Comparison of ENCODE assay signal across 2 cellular contexts in genomic region chr4:69075061-69075792, GRCh38.
TF ChIP-seq lines count a peak whose summit lies in the region.

No MANE protein-coding gene starts in this region.

TF ChIP-seq in IMR-90, 13 proteins besides CTCF, POLR2A, EP300 and RAD21:
- TF ChIP-seq RCOR1 (IDR thresholded peaks at IDR 0.05; ENCODE audit: insufficient replicate concordance, low read length) (no peak), FOS (IDR thresholded peaks at IDR 0.05; ENCODE audit: low read depth, low read length) (no peak), MXI1 (IDR thresholded peaks at IDR 0.05; ENCODE audit: borderline replicate concordance, low read depth, low read length) (no peak), SMC3 (IDR thresholded peaks at IDR 0.05; ENCODE audit: low read depth, low read length) (no peak), CHD1 (IDR thresholded peaks at IDR 0.05; ENCODE audit: low read depth, low read length) (no peak), RFX5 (IDR thresholded peaks at IDR 0.05; ENCODE audit: low read depth, low read length) (no peak), MAZ (IDR thresholded peaks at IDR 0.05; ENCODE audit: borderline replicate concordance, low read depth, low read length) (no peak), BHLHE40 (IDR thresholded peaks at IDR 0.05; ENCODE audit: low read depth, low read length) (no peak)
- TF ChIP-seq, protein P1, sequence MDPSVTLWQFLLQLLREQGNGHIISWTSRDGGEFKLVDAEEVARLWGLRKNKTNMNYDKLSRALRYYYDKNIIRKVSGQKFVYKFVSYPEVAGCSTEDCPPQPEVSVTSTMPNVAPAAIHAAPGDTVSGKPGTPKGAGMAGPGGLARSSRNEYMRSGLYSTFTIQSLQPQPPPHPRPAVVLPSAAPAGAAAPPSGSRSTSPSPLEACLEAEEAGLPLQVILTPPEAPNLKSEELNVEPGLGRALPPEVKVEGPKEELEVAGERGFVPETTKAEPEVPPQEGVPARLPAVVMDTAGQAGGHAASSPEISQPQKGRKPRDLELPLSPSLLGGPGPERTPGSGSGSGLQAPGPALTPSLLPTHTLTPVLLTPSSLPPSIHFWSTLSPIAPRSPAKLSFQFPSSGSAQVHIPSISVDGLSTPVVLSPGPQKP (IDR thresholded peaks at IDR 0.05; ENCODE audit: borderline replicate concordance, low read depth, low read length): no peak

TF ChIP-seq in GM12878, 131 proteins besides CTCF, POLR2A, EP300 and RAD21:
- TF ChIP-seq SUPT20H (IDR thresholded peaks at IDR 0.05; ENCODE audit: borderline replicate concordance, control insufficient read depth, low read depth, low read length): no peak
- TF ChIP-seq, protein P2, sequence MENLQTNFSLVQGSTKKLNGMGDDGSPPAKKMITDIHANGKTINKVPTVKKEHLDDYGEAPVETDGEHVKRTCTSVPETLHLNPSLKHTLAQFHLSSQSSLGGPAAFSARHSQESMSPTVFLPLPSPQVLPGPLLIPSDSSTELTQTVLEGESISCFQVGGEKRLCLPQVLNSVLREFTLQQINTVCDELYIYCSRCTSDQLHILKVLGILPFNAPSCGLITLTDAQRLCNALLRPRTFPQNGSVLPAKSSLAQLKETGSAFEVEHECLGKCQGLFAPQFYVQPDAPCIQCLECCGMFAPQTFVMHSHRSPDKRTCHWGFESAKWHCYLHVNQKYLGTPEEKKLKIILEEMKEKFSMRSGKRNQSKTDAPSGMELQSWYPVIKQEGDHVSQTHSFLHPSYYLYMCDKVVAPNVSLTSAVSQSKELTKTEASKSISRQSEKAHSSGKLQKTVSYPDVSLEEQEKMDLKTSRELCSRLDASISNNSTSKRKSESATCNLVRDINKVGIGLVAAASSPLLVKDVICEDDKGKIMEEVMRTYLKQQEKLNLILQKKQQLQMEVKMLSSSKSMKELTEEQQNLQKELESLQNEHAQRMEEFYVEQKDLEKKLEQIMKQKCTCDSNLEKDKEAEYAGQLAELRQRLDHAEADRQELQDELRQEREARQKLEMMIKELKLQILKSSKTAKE (IDR thresholded peaks at IDR 0.05; ENCODE audit: low read depth, poor library complexity, severe bottlenecking): no peak
- TF ChIP-seq IRF5 (IDR thresholded peaks at IDR 0.05; ENCODE audit: borderline replicate concordance): no peak
- no peak for TF ChIP-seq ZNF592 (IDR thresholded peaks at IDR 0.05)
- no peak for TF ChIP-seq USF2 (IDR thresholded peaks at IDR 0.05; ENCODE audit: borderline replicate concordance, low read depth, low read length)
- no peak for TF ChIP-seq BMI1 (IDR thresholded peaks at IDR 0.05; ENCODE audit: borderline replicate concordance)
- TF ChIP-seq ZBED1 (IDR thresholded peaks at IDR 0.05; ENCODE audit: borderline replicate concordance): no peak
- TF ChIP-seq NRF1 (conservative IDR thresholded peaks at IDR 0.05; ENCODE audit: low read depth, low read length): no peak
- no peak for TF ChIP-seq ATF3 (IDR thresholded peaks at IDR 0.05; ENCODE audit: borderline replicate concordance, extremely low read depth, low read depth, low read length)
- TF ChIP-seq ZNF622 (IDR thresholded peaks at IDR 0.05): no peak
- no peak for TF ChIP-seq PKNOX1 (IDR thresholded peaks at IDR 0.05)
- no peak for TF ChIP-seq ZBTB33 (IDR thresholded peaks at IDR 0.05)
- TF ChIP-seq, protein P3, sequence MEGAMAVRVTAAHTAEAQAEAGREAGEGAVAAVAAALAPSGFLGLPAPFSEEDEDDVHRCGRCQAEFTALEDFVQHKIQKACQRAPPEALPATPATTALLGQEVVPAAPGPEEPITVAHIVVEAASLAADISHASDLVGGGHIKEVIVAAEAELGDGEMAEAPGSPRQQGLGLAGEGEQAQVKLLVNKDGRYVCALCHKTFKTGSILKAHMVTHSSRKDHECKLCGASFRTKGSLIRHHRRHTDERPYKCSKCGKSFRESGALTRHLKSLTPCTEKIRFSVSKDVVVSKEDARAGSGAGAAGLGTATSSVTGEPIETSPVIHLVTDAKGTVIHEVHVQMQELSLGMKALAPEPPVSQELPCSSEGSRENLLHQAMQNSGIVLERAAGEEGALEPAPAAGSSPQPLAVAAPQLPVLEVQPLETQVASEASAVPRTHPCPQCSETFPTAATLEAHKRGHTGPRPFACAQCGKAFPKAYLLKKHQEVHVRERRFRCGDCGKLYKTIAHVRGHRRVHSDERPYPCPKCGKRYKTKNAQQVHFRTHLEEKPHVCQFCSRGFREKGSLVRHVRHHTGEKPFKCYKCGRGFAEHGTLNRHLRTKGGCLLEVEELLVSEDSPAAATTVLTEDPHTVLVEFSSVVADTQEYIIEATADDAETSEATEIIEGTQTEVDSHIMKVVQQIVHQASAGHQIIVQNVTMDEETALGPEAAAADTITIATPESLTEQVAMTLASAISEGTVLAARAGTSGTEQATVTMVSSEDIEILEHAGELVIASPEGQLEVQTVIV (IDR thresholded peaks at IDR 0.05; ENCODE audit: borderline replicate concordance, partially characterized antibody): no peak
- no peak for TF ChIP-seq SPI1 (IDR thresholded peaks at IDR 0.05; ENCODE audit: borderline replicate concordance, insufficient read depth, low read depth, low read length)
- TF ChIP-seq EZH2 (IDR thresholded peaks at IDR 0.05; ENCODE audit: borderline replicate concordance, control insufficient read depth, low read depth, low read length): no peak
- TF ChIP-seq RB1 (IDR thresholded peaks at IDR 0.05; ENCODE audit: borderline replicate concordance): no peak
- TF ChIP-seq SMARCA5 (IDR thresholded peaks at IDR 0.05): no peak
- TF ChIP-seq ETV6 (conservative IDR thresholded peaks at IDR 0.05 in 1 of 2, IDR thresholded peaks at IDR 0.05 in 1 of 2; ENCODE audit: borderline replicate concordance in 1 of 2, low read depth in 1 of 2): no peak
- no peak for TF ChIP-seq NFXL1 (IDR thresholded peaks at IDR 0.05; ENCODE audit: borderline replicate concordance)
